In genomic region chrX:150856101-150856500, GRCh38 we compare ENCODE assay signal across 15 cellular contexts. TPM values are rescaled to one million over a fixed set of nuclear protein-coding genes. Genes with fewer than 3 reads are reported as not detected.
DNase-seq lines count a peak whose midpoint lies in the region; ATAC-seq and TF ChIP-seq lines count a peak whose summit lies in the region.
"Had no signal": no experiment of that assay in that cellular context is flagged by ENCODE, and none has a peak within 500 bp of the region (broad histone marks: within the 10 kb centered on the region; RNA-seq: fewer than 3 reads in every experiment).

No MANE protein-coding gene starts in this region.

- DNase-seq in HT1080 (ENCODE audit: low read depth), result peak; percentile 67
- DNase-seq in RWPE2 (ENCODE audit: low spot score), result peak; percentile 29
- DNase-seq in epithelial cell of prostate (ENCODE audit: low read depth, low spot score), result no peak
- DNase-seq in osteoblast (ENCODE audit: insufficient read length, low spot score, missing footprints), result peak; percentile 75
- no peak for DNase-seq in activated T-cell treated with anti-CD3 and anti-CD28 coated beads for 4 hours
- DNase-seq in T-helper 2 cell treated with Interferon-gamma antibody and Interleukin-4, amounts not matched to agents 5 μg/mL and 100 μg/mL, for 36 hours (ENCODE audit: low spot score), result no peak
- no peak for DNase-seq in GF-D8 (lab: John Stamatoyannopoulos, UW)
- DNase-seq: AML-193, DMS79 treated with DMSO at 0.1 percent for 48 hours, H7, NCI-H1105 treated with DMSO at 0.1 percent for 48 hours, NCI-H1930, NCI-H2171 treated with DMSO at 0.1 percent for 48 hours, NCI-H524 had no signal

- H3K4me3 ChIP-seq in RWPE2 (ENCODE audit: severe bottlenecking) (no peak overlapping the region), osteoblast (ENCODE audit: insufficient read depth, low read length) (no peak overlapping the region)

- H3K4me3 Mint-ChIP-seq in T-helper 2 cell treated with Interferon-gamma antibody and Interleukin-4, amounts not matched to agents 5 μg/mL and 100 μg/mL, for 36 hours, result no peak overlapping the region

- H3K27me3 ChIP-seq in RWPE2 (ENCODE audit: insufficient read depth, poor library complexity, severe bottlenecking), result no peaks in the 10 kb centered on the region
- no peaks in the 10 kb centered on the region for H3K27me3 ChIP-seq in osteoblast (ENCODE audit: insufficient read depth, low read length)

- H3K9me3 ChIP-seq in RWPE2 (ENCODE audit: severe bottlenecking) (no peaks in the 10 kb centered on the region), osteoblast (ENCODE audit: low read depth, low read length) (no peaks in the 10 kb centered on the region)

- peaks cover 2% of the 10 kb centered on the region for H3K79me2 ChIP-seq in osteoblast (ENCODE audit: insufficient read depth, low read length)

- TF ChIP-seq CTCF in RWPE2 (IDR thresholded peaks at IDR 0.05; ENCODE audit: poor library complexity, severe bottlenecking) (no peak), osteoblast (IDR thresholded peaks at IDR 0.05; ENCODE audit: extremely low read depth, low read depth, low read length) (no peak)

- ATAC-seq in RWPE2 (ENCODE audit: low read depth), result peak; percentile 67; the same call in 2 of the 3 replicates

- no peak overlapping the region for H3K4me2 ChIP-seq in osteoblast (ENCODE audit: insufficient read depth, low read length)
- H3K4me2 ChIP-seq: KMS-11 had no signal

- peaks cover 3% of the 10 kb centered on the region for H3K4me1 Mint-ChIP-seq in T-helper 2 cell treated with Interferon-gamma antibody and Interleukin-4, amounts not matched to agents 5 μg/mL and 100 μg/mL, for 36 hours (ENCODE audit: low read depth)

- peaks cover 2% of the 10 kb centered on the region for H4K20me1 ChIP-seq in osteoblast (ENCODE audit: insufficient read depth, low read length)

- H3K9me3 Mint-ChIP-seq in T-helper 2 cell treated with Interferon-gamma antibody and Interleukin-4, amounts not matched to agents 5 μg/mL and 100 μg/mL, for 36 hours, result peaks cover 34% of the 10 kb centered on the region

- no peak overlapping the region for H3K27ac Mint-ChIP-seq in T-helper 2 cell treated with Interferon-gamma antibody and Interleukin-4, amounts not matched to agents 5 μg/mL and 100 μg/mL, for 36 hours

- H2AFZ ChIP-seq in osteoblast (ENCODE audit: low read length), result no peak overlapping the region

- H3K4me1 ChIP-seq in RWPE2 (ENCODE audit: insufficient read depth, poor library complexity, severe bottlenecking), result no peaks in the 10 kb centered on the region
- no peaks in the 10 kb centered on the region for H3K4me1 ChIP-seq in osteoblast (ENCODE audit: insufficient read depth, low read length)

- H3K27me3 Mint-ChIP-seq in T-helper 2 cell treated with Interferon-gamma antibody and Interleukin-4, amounts not matched to agents 5 μg/mL and 100 μg/mL, for 36 hours (ENCODE audit: low read depth), result no peaks in the 10 kb centered on the region

- H3K27ac ChIP-seq in RWPE2 (ENCODE audit: poor library complexity, severe bottlenecking) (peak overlapping the region; percentile 59), epithelial cell of prostate (peak overlapping the region; percentile 85), osteoblast (ENCODE audit: low read depth, low read length) (no peak overlapping the region)
- H3K27ac ChIP-seq: KMS-11 had no signal

- H3K36me3 ChIP-seq in RWPE2 (ENCODE audit: low read depth) (no peaks in the 10 kb centered on the region), osteoblast (ENCODE audit: insufficient read depth, low read length) (no peaks in the 10 kb centered on the region)

- peaks cover 16% of the 10 kb centered on the region for H3K36me3 Mint-ChIP-seq in T-helper 2 cell treated with Interferon-gamma antibody and Interleukin-4, amounts not matched to agents 5 μg/mL and 100 μg/mL, for 36 hours (ENCODE audit: low read depth)

RNA-seq across cellular contexts. Expression of gene CD99L2, which starts 42.4 kb away (rescaled TPM):
- total RNA-seq in HT1080 (2014; rRNA removed; shearing (Covaris generic)), result 15.6 and 19.0 TPM in 2 replicates
- polyA plus RNA-seq in HT1080 (2015; cell fraction: cytosol; rRNA removed), result 44.3 and 47.3 TPM in 2 replicates
- 36.7 and 40.1 TPM in 2 replicates for polyA plus RNA-seq in HT1080 (2015; cell fraction: nucleus; rRNA removed)
- 79.9 and 85.0 TPM in 2 replicates for total RNA-seq in osteoblast

Comparison
In these comparisons a context has a peak if more than half of its experiments do, and no peak if none do; other contexts are left out.
1. DNase-seq: peak in HT1080 (single experiment), RWPE2 (single experiment) and osteoblast (single experiment); none in epithelial cell of prostate (single experiment), activated T-cell treated with anti-CD3 and anti-CD28 coated beads for 4 hours (single experiment), T-helper 2 cell treated with Interferon-gamma antibody and Interleukin-4, amounts not matched to agents 5 μg/mL and 100 μg/mL, for 36 hours (single experiment) and GF-D8 (single experiment).